ENCODE assay signal across 14 cellular contexts in genomic region chr2:234304945-234305344, GRCh38.
DNase-seq lines count a peak whose midpoint lies in the region; ATAC-seq and TF ChIP-seq lines count a peak whose summit lies in the region.
"Had no signal": no experiment of that assay in that cellular context is flagged by ENCODE, and none has a peak within 500 bp of the region (broad histone marks: within the 10 kb centered on the region; RNA-seq: fewer than 3 reads in every experiment).

No MANE protein-coding gene starts in this region.

- H3K27ac ChIP-seq in DND-41 (ENCODE audit: low read length): 0 out of 2 replicates have a peak overlapping the region, but pooled peaks have one; percentile 5
- H3K27ac ChIP-seq in brain microvascular endothelial cell: peak overlapping the region; percentile 61
- H3K27ac ChIP-seq in CD8-positive, alpha-beta T cell (ENCODE audit: low read depth, low read length): no peak overlapping the region
- H3K27ac ChIP-seq: sigmoid colon, upper lobe of right lung had no signal

- no peaks in the 10 kb centered on the region for H3K9me3 ChIP-seq in DND-41 (ENCODE audit: insufficient read depth, low read length, severe bottlenecking)
- no peaks in the 10 kb centered on the region for H3K9me3 ChIP-seq in CD8-positive, alpha-beta T cell (ENCODE audit: low read length)
- H3K9me3 ChIP-seq: sigmoid colon, upper lobe of right lung had no signal

- CTCF ChIA-PET in CD8-positive, alpha-beta T cell (lab: Charles Lee): no interaction called here

- no peaks in the 10 kb centered on the region for H3K36me3 Mint-ChIP-seq in CD8-positive, alpha-beta T cell

- H3K9me3 Mint-ChIP-seq in CD8-positive, alpha-beta T cell: no peaks in the 10 kb centered on the region

- no peak for TF ChIP-seq CTCF in DND-41 (IDR thresholded peaks at IDR 0.05; ENCODE audit: borderline replicate concordance, extremely low read depth, low read length, poor library complexity, severe bottlenecking)
- TF ChIP-seq CTCF in brain microvascular endothelial cell (IDR thresholded peaks at IDR 0.05; ENCODE audit: low read depth, low read length, missing control alignments): no peak
- TF ChIP-seq CTCF in CD8-positive, alpha-beta T cell (IDR thresholded peaks at IDR 0.05): no peak

- peaks cover 60% of the 10 kb centered on the region for H3K4me1 Mint-ChIP-seq in CD8-positive, alpha-beta T cell (ENCODE audit: low read depth)

- H3K27ac Mint-ChIP-seq in CD8-positive, alpha-beta T cell: no peak overlapping the region
- H3K27ac Mint-ChIP-seq: activated naive CD4-positive, alpha-beta T cell treated with anti-CD3 and anti-CD28 coated beads, Interleukin-2, amount 10 ng/mL, durations not matched to agents 7 days and 5 days; CD14-positive monocyte had no signal

- H3K36me3 ChIP-seq in DND-41 (ENCODE audit: insufficient read depth, low read length) (no peaks in the 10 kb centered on the region), brain microvascular endothelial cell (replicated peaks) (no peaks in the 10 kb centered on the region)
- H3K36me3 ChIP-seq in CD8-positive, alpha-beta T cell (ENCODE audit: insufficient read depth, low read length): no peaks in the 10 kb centered on the region
- H3K36me3 ChIP-seq: sigmoid colon, upper lobe of right lung had no signal

- H3K4me3 Mint-ChIP-seq in CD8-positive, alpha-beta T cell: no peak overlapping the region
- H3K4me3 Mint-ChIP-seq: activated naive CD4-positive, alpha-beta T cell treated with anti-CD3 and anti-CD28 coated beads, Interleukin-2, amount 10 ng/mL, durations not matched to agents 7 days and 5 days; CD14-positive monocyte had no signal

- no peak overlapping the region for H2AFZ ChIP-seq in DND-41 (ENCODE audit: low read depth, low read length)

- H3K4me2 ChIP-seq in DND-41 (ENCODE audit: insufficient read depth, low read length): no peak overlapping the region

- intact Hi-C loops in CD8-positive, alpha-beta T cell (cut with DNase I, micrococcal nuclease): loop anchor here (5.0 kb wide), 2 partner anchors 62 to 117 kb away; no protein-coding TSS in a partner anchor

- no peaks in the 10 kb centered on the region for H4K20me1 ChIP-seq in DND-41 (ENCODE audit: insufficient read depth, low read length)

- H3K27me3 ChIP-seq in DND-41 (ENCODE audit: insufficient read depth, low read length, poor library complexity): no peaks in the 10 kb centered on the region
- no peaks in the 10 kb centered on the region for H3K27me3 ChIP-seq in brain microvascular endothelial cell (replicated peaks)
- H3K27me3 ChIP-seq in CD8-positive, alpha-beta T cell (ENCODE audit: insufficient read depth, low read length): no peaks in the 10 kb centered on the region
- H3K27me3 ChIP-seq: sigmoid colon, upper lobe of right lung had no signal

- no peak for DNase-seq in DND-41
- peak; percentile 49 for DNase-seq in LHCN-M2 (ENCODE audit: low read depth)
- DNase-seq in brain microvascular endothelial cell: peak; percentile 18
- DNase-seq in kidney glomerular epithelial cell (lab: John Stamatoyannopoulos, UW): peak; percentile 35
- DNase-seq in mesenteric fat pad (ENCODE audit: low spot score): no peak
- DNase-seq in cerebellar cortex (ENCODE audit: low spot score): no peak
- no peak for DNase-seq in CD8-positive, alpha-beta T cell
- DNase-seq: activated naive CD4-positive, alpha-beta T cell treated with anti-CD3 and anti-CD28 coated beads, Interleukin-2, amount 10 ng/mL, durations not matched to agents 7 days and 5 days; effector CD8-positive, alpha-beta T cell; NCI-H1048; sigmoid colon; upper lobe of right lung had no signal

- H3K4me1 ChIP-seq in DND-41 (ENCODE audit: insufficient read depth, low read length): peaks cover 4% of the 10 kb centered on the region; the same call in 1 of the 2 replicates
- peaks cover 41% of the 10 kb centered on the region for H3K4me1 ChIP-seq in CD8-positive, alpha-beta T cell (ENCODE audit: insufficient read depth, low read length)
- H3K4me1 ChIP-seq: upper lobe of right lung had no signal

- ATAC-seq in DND-41 (ENCODE audit: insufficient read depth, low read depth) (no peak), HG03108 (IDR thresholded peaks at IDR 0.05; ENCODE audit: unreplicated experiment) (no peak)
- no peak for ATAC-seq in CD8-positive, alpha-beta T cell
- ATAC-seq: upper lobe of right lung had no signal

- POLR2A ChIA-PET in CD8-positive, alpha-beta T cell (lab: Charles Lee): interaction anchor here (1.7 kb wide), 1 partner anchor 14 kb away, joined by 5 read pairs; no protein-coding TSS in a partner anchor

- H3K27me3 Mint-ChIP-seq in CD8-positive, alpha-beta T cell (ENCODE audit: low read depth): no peaks in the 10 kb centered on the region
- H3K27me3 Mint-ChIP-seq: activated naive CD4-positive, alpha-beta T cell treated with anti-CD3 and anti-CD28 coated beads, Interleukin-2, amount 10 ng/mL, durations not matched to agents 7 days and 5 days had no signal

- in situ Hi-C loops in brain microvascular endothelial cell (cut with HindIII; ENCODE audit: low pct_ligation_motif_present, low sequenced_read_pairs): no loop called here

- no peaks in the 10 kb centered on the region for H3K79me2 ChIP-seq in DND-41 (ENCODE audit: insufficient read depth, low read length)

- H3K9ac ChIP-seq in DND-41 (ENCODE audit: low read depth, low read length): no peak overlapping the region

- no peak overlapping the region for H3K4me3 ChIP-seq in DND-41 (ENCODE audit: low read depth in 1 of 2, low read length in 2 of 2)
- no peak overlapping the region for H3K4me3 ChIP-seq in brain microvascular endothelial cell (ENCODE audit: low read depth, low read length)
- H3K4me3 ChIP-seq in CD8-positive, alpha-beta T cell (ENCODE audit: low read depth, low read length): no peak overlapping the region
- H3K4me3 ChIP-seq: sigmoid colon, upper lobe of right lung had no signal

Comparison
In these comparisons a context has a peak if more than half of its experiments do, and no peak if none do; other contexts are left out.
1. DNase-seq: peak in LHCN-M2 (single experiment), brain microvascular endothelial cell (single experiment) and kidney glomerular epithelial cell (single experiment); none in DND-41 (single experiment), mesenteric fat pad (single experiment), cerebellar cortex (single experiment) and CD8-positive, alpha-beta T cell (0 of 7).